ENCODE assay signal across 19 cellular contexts in genomic region chr6:33685411-33686224, GRCh38. TPM values are rescaled to one million over a fixed set of nuclear protein-coding genes. Genes with fewer than 3 reads are reported as not detected.
DNase-seq lines count a peak whose midpoint lies in the region; ATAC-seq, FAIRE-seq and TF ChIP-seq lines count a peak whose summit lies in the region.
"Had no signal": no experiment of that assay in that cellular context is flagged by ENCODE, and none has a peak within 500 bp of the region (broad histone marks: within the 10 kb centered on the region; RNA-seq: fewer than 3 reads in every experiment).

No MANE protein-coding gene starts in this region.

- CTCF ChIA-PET in HCT116 (lab: Charles Lee) (no interaction called here), K562 (lab: Yijun Ruan, JAX; ENCODE audit: low intra/inter-chr PET ratio) (no interaction called here)

- H3K23ac ChIP-seq in mesenchymal stem cell (ENCODE audit: low read length in 2 of 2) = no peak overlapping the region

- TF ChIP-seq CTCF in HCT116 (IDR thresholded peaks at IDR 0.05 in 2 of 3, conservative IDR thresholded peaks at IDR 0.05 in 1 of 3; ENCODE audit: borderline replicate concordance in 1 of 3, insufficient read depth in 1 of 3, low read depth in 2 of 3, low read length in 2 of 3) = no peak
- TF ChIP-seq CTCF in K562 (IDR thresholded peaks at IDR 0.05 in 2 of 3, conservative IDR thresholded peaks at IDR 0.05 in 1 of 3; ENCODE audit: insufficient read depth in 2 of 3, low read depth in 1 of 3, low read length in 3 of 3) = no peak
- no peak for TF ChIP-seq CTCF in progenitor cell of endocrine pancreas (IDR thresholded peaks at IDR 0.05; ENCODE audit: unreplicated experiment)
- TF ChIP-seq CTCF in omental fat pad (IDR thresholded peaks at IDR 0.05) = no peak

- no peak overlapping the region for H3K4me3 ChIP-seq in HCT116 (replicated peaks in 1 of 2; ENCODE audit: low read depth in 1 of 2, low read length in 2 of 2)
- no peak overlapping the region for H3K4me3 ChIP-seq in K562
- peak overlapping the region in 1 of 2 experiments; percentile 14 for H3K4me3 ChIP-seq in mesenchymal stem cell (ENCODE audit: insufficient read depth in 1 of 2, low read depth in 1 of 2, low read length in 2 of 2)
- H3K4me3 ChIP-seq: GM23338, PC-9 had no signal

- H3K4me3 Mint-ChIP-seq in activated naive CD4-positive, alpha-beta T cell treated with anti-CD3 and anti-CD28 coated beads, Interleukin-2, amount 50 U/mL, for 24 hours = no peak overlapping the region
- no peak overlapping the region for H3K4me3 Mint-ChIP-seq in progenitor cell of endocrine pancreas (ENCODE audit: low read depth)
- H3K4me3 Mint-ChIP-seq: GM23338 had no signal

- H3K9me1 ChIP-seq in K562 (ENCODE audit: control insufficient read depth, insufficient read depth, low read length) = no peaks in the 10 kb centered on the region

- RAD21 ChIA-PET in HCT116 (lab: Charles Lee; ENCODE audit: low non-redundant PET in 1 of 2, low total read pairs in 2 of 2, uncharacterized antibody in 2 of 2, unreplicated experiment in 2 of 2) = no interaction called here

- no peak for TF ChIP-seq EP300 in K562 (IDR thresholded peaks at IDR 0.05; ENCODE audit: low read length)

- H2BK15ac ChIP-seq in mesenchymal stem cell (ENCODE audit: low read depth, poor library complexity, severe bottlenecking) = no peak overlapping the region

- no peak overlapping the region for H4K8ac ChIP-seq in mesenchymal stem cell (ENCODE audit: low read length)

- H3K4me2 ChIP-seq in HCT116 (ENCODE audit: low read length) (no peak overlapping the region), K562 (ENCODE audit: insufficient read depth, low read length) (no peak overlapping the region), mesenchymal stem cell (ENCODE audit: low read length, poor library complexity, severe bottlenecking) (no peak overlapping the region)
- H3K4me2 ChIP-seq: GM23338, PC-9 had no signal

- no peak overlapping the region for H2BK5ac ChIP-seq in mesenchymal stem cell (ENCODE audit: low read depth, low read length, poor library complexity, severe bottlenecking)

- H3K79me1 ChIP-seq in mesenchymal stem cell (replicated peaks; ENCODE audit: low read length, poor library complexity, severe bottlenecking) = no peaks in the 10 kb centered on the region

- H3K27ac Mint-ChIP-seq in activated naive CD4-positive, alpha-beta T cell treated with anti-CD3 and anti-CD28 coated beads, Interleukin-2, amount 50 U/mL, for 24 hours = peak overlapping the region; percentile 41
- no peak overlapping the region for H3K27ac Mint-ChIP-seq in progenitor cell of endocrine pancreas
- H3K27ac Mint-ChIP-seq: GM23338 had no signal

- 88% methylated on average over 34 of the region's 38 CpGs for WGBS in K562 (ENCODE audit: insufficient coverage, low coverage, missing lambda C conversion rate)
- 94% methylated on average over 35 of the region's 38 CpGs for WGBS in mesenchymal stem cell

- no peaks in the 10 kb centered on the region for H3K27me3 Mint-ChIP-seq in activated naive CD4-positive, alpha-beta T cell treated with anti-CD3 and anti-CD28 coated beads, Interleukin-2, amount 50 U/mL, for 24 hours
- H3K27me3 Mint-ChIP-seq in progenitor cell of endocrine pancreas = no peaks in the 10 kb centered on the region

- H4K20me1 ChIP-seq in HCT116 (ENCODE audit: insufficient read depth) (no peaks in the 10 kb centered on the region), K562 (replicated peaks; ENCODE audit: control insufficient read depth, insufficient read depth, low read length) (no peaks in the 10 kb centered on the region)

- H3K9me3 Mint-ChIP-seq in activated naive CD4-positive, alpha-beta T cell treated with anti-CD3 and anti-CD28 coated beads, Interleukin-2, amount 50 U/mL, for 24 hours = no peaks in the 10 kb centered on the region
- H3K9me3 Mint-ChIP-seq in progenitor cell of endocrine pancreas (ENCODE audit: low read depth) = no peaks in the 10 kb centered on the region
- H3K9me3 Mint-ChIP-seq: GM23338 had no signal

- H3K4me1 Mint-ChIP-seq in activated naive CD4-positive, alpha-beta T cell treated with anti-CD3 and anti-CD28 coated beads, Interleukin-2, amount 50 U/mL, for 24 hours = peaks cover 18% of the 10 kb centered on the region
- no peaks in the 10 kb centered on the region for H3K4me1 Mint-ChIP-seq in progenitor cell of endocrine pancreas (ENCODE audit: low read depth)
- H3K4me1 Mint-ChIP-seq: GM23338 had no signal

- peak overlapping the region; percentile 18 for H4K91ac ChIP-seq in mesenchymal stem cell (ENCODE audit: low read length)

- no peak overlapping the region for H3K4ac ChIP-seq in mesenchymal stem cell (ENCODE audit: low read depth in 1 of 2, low read length in 2 of 2)

- in situ Hi-C loops in K562 (cut with MboI) = no loop called here

- intact Hi-C loops in HCT116 (cut with micrococcal nuclease) = no loop called here
- intact Hi-C loops in K562 (cut with micrococcal nuclease) = no loop called here

- H2BK120ac ChIP-seq in mesenchymal stem cell (ENCODE audit: low read depth, low read length) = no peak overlapping the region

- peaks cover 17 to 68% of the 10 kb centered on the region in 2 experiments for H3K36me3 ChIP-seq in HCT116 (ENCODE audit: control insufficient read depth in 1 of 2, insufficient read depth in 2 of 2, low read length in 2 of 2)
- peaks cover 91% of the 10 kb centered on the region; the same call in 2 of the 3 replicates for H3K36me3 ChIP-seq in K562 (ENCODE audit: control insufficient read depth, insufficient read depth, low read length)
- H3K36me3 ChIP-seq in mesenchymal stem cell (ENCODE audit: control insufficient read depth in 1 of 2, insufficient read depth in 2 of 2, low read depth in 1 of 2, low read length in 2 of 2) = peaks cover 89 to 96% of the 10 kb centered on the region in 2 experiments

- H3K79me2 ChIP-seq in HCT116 (ENCODE audit: insufficient read depth, low read length) (no peaks in the 10 kb centered on the region), K562 (ENCODE audit: control insufficient read depth, insufficient read depth, low read length) (no peaks in the 10 kb centered on the region)

- H2AK5ac ChIP-seq in mesenchymal stem cell (ENCODE audit: low read length, severe bottlenecking) = no peak overlapping the region

- TF ChIP-seq POLR2A in HCT116 (IDR thresholded peaks at IDR 0.05; ENCODE audit: borderline replicate concordance, extremely low read depth, insufficient read depth, insufficient read length) (no peak), K562 (conservative IDR thresholded peaks at IDR 0.05) (no peak)

- ATAC-seq in HCT116 (no peak), K562 (no peak), GM21528 (IDR thresholded peaks at IDR 0.05; ENCODE audit: low FRiP score, unreplicated experiment) (no peak), omental fat pad (ENCODE audit: low FRiP score) (no peak)
- ATAC-seq: GM23338 had no signal

- H3K18ac ChIP-seq in mesenchymal stem cell (ENCODE audit: low read depth in 1 of 2, low read length in 2 of 2) = no peak overlapping the region

- H2AFZ ChIP-seq in HCT116 (ENCODE audit: low read depth, low read length, poor library complexity, severe bottlenecking) (no peak overlapping the region), K562 (ENCODE audit: low read depth, low read length) (no peak overlapping the region), mesenchymal stem cell (ENCODE audit: low read depth, low read length) (no peak overlapping the region)
- H2AFZ ChIP-seq: GM23338, PC-9 had no signal

- no peak for FAIRE-seq in K562 (lab: Jason Lieb, UNC)
- FAIRE-seq: GM12892 had no signal

- H3K9me3 ChIP-seq in HCT116 (ENCODE audit: control insufficient read depth in 1 of 2, insufficient read depth in 1 of 2, low read depth in 1 of 2, low read length in 2 of 2) = no peaks in the 10 kb centered on the region
- H3K9me3 ChIP-seq in K562 (replicated peaks; ENCODE audit: control insufficient read depth, insufficient read depth, low read depth, low read length) = no peaks in the 10 kb centered on the region
- no peaks in the 10 kb centered on the region for H3K9me3 ChIP-seq in mesenchymal stem cell (ENCODE audit: control insufficient read depth, low read length)

- POLR2A ChIA-PET in HCT116 (lab: Charles Lee) (no interaction called here), K562 (lab: Yijun Ruan, JAX) (interaction anchor here (1.4 kb wide), 1 partner anchor 9 kb away, joined by 6 read pairs; no protein-coding TSS in a partner anchor)

- no peak for DNase-seq in activated naive CD4-positive, alpha-beta T cell treated with Interleukin-2 at 50 U/mL for 16 hours
- DNase-seq in HCT116 (ENCODE audit: low read depth, low spot score) (no peak), K562 (ENCODE audit: extremely low read depth in 1 of 4, low spot score in 3 of 4) (no peak), mesenchymal stem cell (no peak), progenitor cell of endocrine pancreas (ENCODE audit: low spot score, unreplicated experiment) (no peak), omental fat pad (ENCODE audit: low spot score) (no peak)
- DNase-seq: GF-D8, KBM-7, NCI-H1436, NCI-H2029, NCI-H2171 treated with DMSO at 0.1 percent for 48 hours, NCI-H774, PC-9, SHP77 had no signal

- H3K4me1 ChIP-seq in HCT116 (ENCODE audit: control insufficient read depth in 1 of 2, insufficient read depth in 2 of 2, low read length in 2 of 2) = no peaks in the 10 kb centered on the region
- H3K4me1 ChIP-seq in K562 (replicated peaks in 1 of 2; ENCODE audit: control insufficient read depth in 2 of 2, insufficient read depth in 2 of 2, low read length in 2 of 2) = peaks cover 0 to 7% of the 10 kb centered on the region in 2 experiments; a peak in 1 of 5 replicates
- H3K4me1 ChIP-seq in mesenchymal stem cell (ENCODE audit: control insufficient read depth, insufficient read depth, low read depth, low read length) = peaks cover 4% of the 10 kb centered on the region

- H3K27ac ChIP-seq in HCT116 (ENCODE audit: low read depth, low read length) (no peak overlapping the region), K562 (ENCODE audit: extremely low read depth, low read depth, low read length) (no peak overlapping the region), mesenchymal stem cell (ENCODE audit: low read length, poor library complexity, severe bottlenecking) (no peak overlapping the region)
- H3K27ac ChIP-seq: C4-2B, PC-9 had no signal

- no peak overlapping the region for H3K9ac ChIP-seq in HCT116 (ENCODE audit: low read length)
- no peak overlapping the region for H3K9ac ChIP-seq in K562 (ENCODE audit: insufficient read depth in 1 of 2, low read depth in 2 of 2, low read length in 2 of 2)
- no peak overlapping the region for H3K9ac ChIP-seq in mesenchymal stem cell (ENCODE audit: low read length)

- H3K27me3 ChIP-seq in HCT116 (ENCODE audit: insufficient read depth, low read length) (no peaks in the 10 kb centered on the region), K562 (ENCODE audit: control insufficient read depth in 2 of 2, insufficient read depth in 2 of 2, low read length in 2 of 2) (no peaks in the 10 kb centered on the region), mesenchymal stem cell (ENCODE audit: control insufficient read depth in 1 of 2, insufficient read depth in 1 of 2, low read length in 2 of 2) (no peaks in the 10 kb centered on the region)

- BruUV-seq in HCT116 (replicated peaks; lab: Mats Ljungman, UMichigan) = TSS peak; percentile 19
- no TSS peak for BruUV-seq in K562 (replicated peaks; lab: Mats Ljungman, UMichigan)

- no peak overlapping the region for H3K14ac ChIP-seq in mesenchymal stem cell (ENCODE audit: low read length in 2 of 2)

- TF ChIP-seq RAD21 in HCT116 (IDR thresholded peaks at IDR 0.05; ENCODE audit: low read depth) (no peak), K562 (CRISPR knock-in tag; conservative IDR thresholded peaks at IDR 0.05 in 1 of 2, IDR thresholded peaks at IDR 0.05 in 1 of 2) (no peak)

- no peaks in the 10 kb centered on the region for H3K9me2 ChIP-seq in HCT116 (ENCODE audit: insufficient read depth)

- peaks cover 11% of the 10 kb centered on the region for H3K36me3 Mint-ChIP-seq in activated naive CD4-positive, alpha-beta T cell treated with anti-CD3 and anti-CD28 coated beads, Interleukin-2, amount 50 U/mL, for 24 hours
- H3K36me3 Mint-ChIP-seq in progenitor cell of endocrine pancreas (ENCODE audit: insufficient read depth) = peaks cover 11% of the 10 kb centered on the region

- no peak overlapping the region for H2BK12ac ChIP-seq in mesenchymal stem cell (ENCODE audit: low read length in 2 of 2)

RNA-seq across cellular contexts. Expression of gene UQCC2, which starts 25.9 kb away (rescaled TPM):
- total RNA-seq in HCT116 (2021; ENCODE audit: unreplicated experiment) (95.1 TPM), K562 (2014; rRNA removed) (63.3 and 92.9 TPM in 2 replicates), K562 (2014; rRNA removed; fragmentation: Illumina TruSeq; extraction: Trizol) (140 and 158 TPM in 2 replicates), K562 (2015; rRNA removed; fragmentation: Illumina TruSeq; extraction: Trizol) (113 and 133 TPM in 2 replicates), K562 (2021) (161 and 179 TPM in 2 replicates), progenitor cell of endocrine pancreas (97.2 and 99.4 TPM in 2 replicates), omental fat pad (10 to 100 TPM; 10.4 to 19.6 (median 15.5) TPM)
- polyA plus RNA-seq in HCT116 (2012) = 128 and 169 TPM in 2 replicates
- total RNA-seq in K562 (2011; cell fraction: chromatin; rRNA removed; ENCODE audit: low replicate concordance) = 19.9 and 36.1 TPM in 2 replicates
- 29.5 and 31.9 TPM in 2 replicates for total RNA-seq in K562 (2011; cell fraction: nucleolus; rRNA removed)
- 27.8 and 33.5 TPM in 2 replicates for total RNA-seq in K562 (2011; cell fraction: nucleoplasm; rRNA removed)
- polyA plus RNA-seq in K562 (2011; rRNA removed) (128 and 161 TPM in 2 replicates), K562 (2014; fragmentation: Illumina TruSeq; extraction: Trizol) (110 and 119 TPM in 2 replicates), K562 (2014; fragmentation: Nextera tagmentation; extraction: Ambion mirVana) (100 to 1,000 TPM; 832 to 927 TPM), K562 (2014; rRNA removed) (58.5 and 98.3 TPM in 2 replicates)
- 49.2 and 81.5 TPM in 2 replicates for polyA plus RNA-seq in K562 (2011; cell fraction: cytosol; rRNA removed)
- polyA plus RNA-seq in K562 (2011; cell fraction: nucleus; rRNA removed) = 67.5 and 72.8 TPM in 2 replicates
- polyA plus RNA-seq in K562 (2012) = 166 and 322 TPM in 2 replicates
- 17.7 and 23.0 TPM in 2 replicates for polyA minus RNA-seq in K562 (2011; rRNA and poly(A)+ RNA removed)
- polyA minus RNA-seq in K562 (2011; cell fraction: cytosol; rRNA and poly(A)+ RNA removed) = 19.1 and 24.0 TPM in 2 replicates
- 17.8 and 17.9 TPM in 2 replicates for polyA minus RNA-seq in K562 (2011; cell fraction: nucleus; rRNA and poly(A)+ RNA removed)
- polyA plus RNA-seq in mesenchymal stem cell (2013, experiment 1 of 2) = 101 TPM
- polyA plus RNA-seq in mesenchymal stem cell (2013, experiment 2 of 2) = 111 TPM
